18 cellular contexts compared by ENCODE assay signal in the genomic region with DNA sequence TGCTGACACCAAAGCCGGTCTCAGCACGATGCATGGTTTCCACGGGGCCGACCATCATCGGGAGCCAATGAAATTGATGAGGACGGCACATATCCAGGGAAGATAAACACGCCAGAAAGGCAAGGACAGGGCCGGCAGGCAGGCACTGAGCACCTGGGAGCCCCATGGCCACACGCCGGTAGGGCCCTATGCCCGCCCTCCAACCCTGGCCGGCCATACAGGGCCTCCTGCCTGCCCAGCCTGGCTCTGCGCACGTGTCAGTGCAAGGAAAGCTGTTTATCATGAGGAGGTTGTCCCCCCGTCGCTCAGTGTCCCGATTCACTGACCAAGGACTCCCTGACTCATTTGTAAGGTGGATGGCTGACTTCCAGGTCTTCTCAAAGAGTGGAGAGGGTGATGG.
"Had no signal": no experiment of that assay in that cellular context is flagged by ENCODE, and none has a peak within 500 bp of the region (broad histone marks: within the 10 kb centered on the region; RNA-seq: fewer than 3 reads in every experiment).

No MANE protein-coding gene starts in this region.

- ATAC-seq: SK-N-SH treated with all-trans-retinoic acid at 6 μM for 48 hours had no signal

- H3K4me1 ChIP-seq: SJCRH30 had no signal

- H3K27me3 ChIP-seq: MG63, SJCRH30 had no signal

- H3K9me3 ChIP-seq: MG63, SJCRH30 had no signal

- DNase-seq: Karpas-422, KBM-7, MG63, NCI-H1092, NCI-H1105 treated with DMSO at 0.1 percent for 48 hours, NCI-H1417 treated with DMSO at 0.1 percent for 48 hours, NCI-H146, NCI-H1694 treated with DMSO at 0.1 percent for 48 hours, NCI-H1930, NCI-H2081, NCI-H2107, NCI-H2227 treated with DMSO at 0.1 percent for 48 hours, NCI-H524 treated with DMSO at 0.1 percent for 48 hours, NCI-H69, RPMI8226, SHP77 treated with DMSO at 0.1 percent for 48 hours, SJCRH30 had no signal

- H3K27ac ChIP-seq: SJCRH30 had no signal

- H3K4me3 ChIP-seq: MG63, SJCRH30 had no signal
